ENCODE assay signal across 14 cellular contexts in the genomic region with DNA sequence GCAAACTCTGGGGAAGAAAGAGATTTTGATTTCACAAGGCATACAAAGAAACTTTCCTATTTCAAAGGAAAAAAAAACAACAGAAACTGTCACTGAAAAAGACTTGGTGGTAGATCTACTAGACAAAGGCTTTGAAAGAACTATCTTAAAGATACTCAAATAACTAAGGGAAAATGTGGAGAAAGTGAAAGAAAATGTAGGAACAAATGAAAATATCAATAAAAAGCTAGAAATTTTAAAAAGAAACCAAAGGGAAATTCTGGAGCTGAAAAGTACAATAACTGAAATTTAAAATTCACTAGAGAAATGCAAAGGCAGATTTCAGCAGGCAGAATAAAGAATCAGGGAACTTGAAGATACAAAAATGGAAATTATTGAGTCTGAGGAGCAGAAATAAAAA. TPM values are rescaled to one million over a fixed set of nuclear protein-coding genes. Genes with fewer than 3 reads are reported as not detected.
DNase-seq lines count a peak whose midpoint lies in the region; TF ChIP-seq lines count a peak whose summit lies in the region.
"Had no signal": no experiment of that assay in that cellular context is flagged by ENCODE, and none has a peak within 500 bp of the region (broad histone marks: within the 10 kb centered on the region; RNA-seq: fewer than 3 reads in every experiment).

No MANE protein-coding gene starts in this region.

- peak overlapping the region; percentile 1 for H3K4me3 ChIP-seq in osteoblast (ENCODE audit: insufficient read depth, low read length)

- H3K9me3 Mint-ChIP-seq in activated naive CD8-positive, alpha-beta T cell (ENCODE audit: low read depth), result peaks cover 14% of the 10 kb centered on the region
- peaks cover 33% of the 10 kb centered on the region for H3K9me3 Mint-ChIP-seq in activated naive CD8-positive, alpha-beta T cell treated with anti-CD3 and anti-CD28 coated beads for 36 hours
- H3K9me3 Mint-ChIP-seq in chondrocyte (ENCODE audit: low read depth), result peaks cover 31% of the 10 kb centered on the region

- no peak overlapping the region for H2AFZ ChIP-seq in osteoblast (ENCODE audit: low read length)

- H3K4me1 Mint-ChIP-seq in activated naive CD8-positive, alpha-beta T cell (ENCODE audit: low read depth), result peaks cover 15% of the 10 kb centered on the region
- peaks cover 16% of the 10 kb centered on the region for H3K4me1 Mint-ChIP-seq in activated naive CD8-positive, alpha-beta T cell treated with anti-CD3 and anti-CD28 coated beads for 36 hours
- H3K4me1 Mint-ChIP-seq in chondrocyte (ENCODE audit: low read depth), result peaks cover 50% of the 10 kb centered on the region
- H3K4me1 Mint-ChIP-seq: IgD-negative memory B cell had no signal

- H4K20me1 ChIP-seq in osteoblast (ENCODE audit: insufficient read depth, low read length), result peaks cover 67% of the 10 kb centered on the region

- H3K27ac ChIP-seq in osteoblast (ENCODE audit: low read depth, low read length), result peak overlapping the region; percentile 64

- H3K4me3 Mint-ChIP-seq in activated naive CD8-positive, alpha-beta T cell, result no peak overlapping the region
- no peak overlapping the region for H3K4me3 Mint-ChIP-seq in activated naive CD8-positive, alpha-beta T cell treated with anti-CD3 and anti-CD28 coated beads for 36 hours
- H3K4me3 Mint-ChIP-seq in chondrocyte (ENCODE audit: unreplicated experiment), result no peak overlapping the region
- H3K4me3 Mint-ChIP-seq: B cell; CD4-positive, alpha-beta T cell; IgD-negative memory B cell had no signal

- H3K4me1 ChIP-seq in osteoblast (ENCODE audit: insufficient read depth, low read length), result peaks cover 37% of the 10 kb centered on the region

- H3K27me3 Mint-ChIP-seq in activated naive CD8-positive, alpha-beta T cell, result no peaks in the 10 kb centered on the region
- H3K27me3 Mint-ChIP-seq in activated naive CD8-positive, alpha-beta T cell treated with anti-CD3 and anti-CD28 coated beads for 36 hours, result peaks cover 16% of the 10 kb centered on the region
- H3K27me3 Mint-ChIP-seq in chondrocyte (ENCODE audit: low read depth), result no peaks in the 10 kb centered on the region

- peak overlapping the region; percentile 10 for H3K27ac Mint-ChIP-seq in activated naive CD8-positive, alpha-beta T cell
- H3K27ac Mint-ChIP-seq in activated naive CD8-positive, alpha-beta T cell treated with anti-CD3 and anti-CD28 coated beads for 36 hours, result no peak overlapping the region
- H3K27ac Mint-ChIP-seq in chondrocyte (ENCODE audit: unreplicated experiment), result peak overlapping the region; percentile 60
- H3K27ac Mint-ChIP-seq: B cell; CD4-positive, alpha-beta T cell; IgD-negative memory B cell had no signal

- peak overlapping the region; percentile 60 for H3K4me2 ChIP-seq in osteoblast (ENCODE audit: insufficient read depth, low read length)

- TF ChIP-seq CTCF in chondrocyte (IDR thresholded peaks at IDR 0.05), result no peak
- TF ChIP-seq CTCF in osteoblast (IDR thresholded peaks at IDR 0.05; ENCODE audit: extremely low read depth, low read depth, low read length), result no peak

- no peaks in the 10 kb centered on the region for H3K9me3 ChIP-seq in osteoblast (ENCODE audit: low read depth, low read length)

- peaks cover 63% of the 10 kb centered on the region for H3K36me3 ChIP-seq in osteoblast (ENCODE audit: insufficient read depth, low read length)

- no peaks in the 10 kb centered on the region for H3K27me3 ChIP-seq in osteoblast (ENCODE audit: insufficient read depth, low read length)

- H3K36me3 Mint-ChIP-seq in activated naive CD8-positive, alpha-beta T cell, result peaks cover 28% of the 10 kb centered on the region
- H3K36me3 Mint-ChIP-seq in activated naive CD8-positive, alpha-beta T cell treated with anti-CD3 and anti-CD28 coated beads for 36 hours, result peaks cover 26% of the 10 kb centered on the region
- H3K36me3 Mint-ChIP-seq in chondrocyte (ENCODE audit: low read depth), result peaks cover 52% of the 10 kb centered on the region

- H3K79me2 ChIP-seq in osteoblast (ENCODE audit: insufficient read depth, low read length), result peaks cover 99% of the 10 kb centered on the region

- no peak for DNase-seq in activated naive CD8-positive, alpha-beta T cell treated with anti-CD3 and anti-CD28 coated beads for 36 hours
- DNase-seq in chondrocyte (ENCODE audit: low spot score), result no peak
- DNase-seq in osteoblast (ENCODE audit: insufficient read length, low spot score, missing footprints), result peak; percentile 25
- no peak for DNase-seq in kidney tubule cell (ENCODE audit: low spot score)
- DNase-seq in activated naive CD4-positive, alpha-beta T cell (lab: John Stamatoyannopoulos, UW), result no peak
- no peak for DNase-seq in activated CD8-positive, alpha-beta memory T cell treated with anti-CD3 and anti-CD28 coated beads for 24 hours
- DNase-seq: C1 segment of cervical spinal cord; Calu3; CD4-positive, alpha-beta T cell; DMS 273 treated with DMSO at 0.1 percent for 48 hours; HCEC 1CT had no signal

RNA-seq across cellular contexts. Expression of a gene that starts 6.2 kb away (rescaled TPM):
- 10 to 100 TPM; 16.0 to 16.5 TPM for total RNA-seq in activated naive CD8-positive, alpha-beta T cell treated with anti-CD3 and anti-CD28 coated beads for 36 hours
- total RNA-seq in chondrocyte (1,314 to 1,671 TPM (median 1,646 TPM) in 3 replicates), osteoblast (1,184 and 1,265 TPM in 2 replicates)

RNA-seq across cellular contexts. Expression of a gene that starts 51.3 kb away (rescaled TPM):
- total RNA-seq in activated naive CD8-positive, alpha-beta T cell treated with anti-CD3 and anti-CD28 coated beads for 36 hours, result under 1 TPM in 1 of 2 experiments, not detected in 1; 0.43 TPM
- 1.7 to 4.1 TPM (median 1.7 TPM) in 3 replicates for total RNA-seq in chondrocyte
- 0.29 and 0.36 TPM in 2 replicates for total RNA-seq in osteoblast

Comparison
In these comparisons a context has a peak if more than half of its experiments do, and no peak if none do; other contexts are left out.
1. RNA of a gene that starts 6.2 kb away (total RNA-seq): 1,314 to 1,671 TPM in chondrocyte and 1,184 to 1,265 TPM in osteoblast; 16.0 to 16.5 TPM in activated naive CD8-positive, alpha-beta T cell treated with anti-CD3 and anti-CD28 coated beads for 36 hours; every median in the first group is over 10 times any median in the second.